In the genomic region with DNA sequence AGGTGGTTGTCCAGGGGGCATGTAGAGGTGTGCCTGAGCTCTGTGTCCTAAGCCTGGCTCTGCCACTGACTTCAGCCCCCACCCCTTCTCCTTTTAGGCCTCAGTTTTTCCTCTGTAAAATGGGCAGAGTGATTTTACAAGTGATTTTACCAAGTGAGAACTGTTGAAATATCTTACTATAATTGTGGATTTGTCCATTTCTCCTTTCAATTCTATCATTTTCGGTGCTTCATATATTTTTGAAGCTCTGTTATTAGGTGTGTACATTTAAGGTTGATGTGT, we compare ENCODE assay signal across 14 cellular contexts. TPM values are rescaled to one million over a fixed set of nuclear protein-coding genes. Genes with fewer than 3 reads are reported as not detected.
DNase-seq lines count a peak whose midpoint lies in the region; ATAC-seq and TF ChIP-seq lines count a peak whose summit lies in the region.
"Had no signal": no experiment of that assay in that cellular context is flagged by ENCODE, and none has a peak within 500 bp of the region (broad histone marks: within the 10 kb centered on the region; RNA-seq: fewer than 3 reads in every experiment).

No MANE protein-coding gene starts in this region.

- H3K27ac Mint-ChIP-seq in stimulated activated naive CD8-positive, alpha-beta T cell treated with anti-CD3 and anti-CD28 coated beads, Interleukin-15, Interleukin-2, amounts not matched to agents 100 ng/mL and 50 ng/mL, for 24 hours = no peak overlapping the region
- H3K27ac Mint-ChIP-seq in activated CD8-positive, alpha-beta T cell treated with anti-CD3 and anti-CD28 coated beads, Interleukin-2, amount 10 ng/mL, durations not matched to agents 7 days and 5 days = peak overlapping the region; percentile 24
- peak overlapping the region; percentile 76 for H3K27ac Mint-ChIP-seq in mesothelial cell of epicardium

- no peak for TF ChIP-seq CTCF in mesothelial cell of epicardium (IDR thresholded peaks at IDR 0.05; ENCODE audit: unreplicated experiment)

- DNase-seq in stimulated activated naive CD8-positive, alpha-beta T cell treated with anti-CD3 and anti-CD28 coated beads, Interleukin-15, Interleukin-2, amounts not matched to agents 100 U/mL and 50 U/mL, for 24 hours = no peak
- no peak for DNase-seq in activated CD8-positive, alpha-beta T cell treated with anti-CD3 and anti-CD28 coated beads, Interleukin-2, amount 10 ng/mL, durations not matched to agents 7 days and 5 days
- DNase-seq in mesothelial cell of epicardium (ENCODE audit: low spot score in 2 of 2, unreplicated experiment in 2 of 2) (no peak), RPMI8226 (no peak), OCI-M2 (lab: John Stamatoyannopoulos, UW; ENCODE audit: unreplicated experiment) (no peak)
- DNase-seq: NCI-H2029 had no signal

- CTCF ChIA-PET in activated CD8-positive, alpha-beta T cell treated with anti-CD3 and anti-CD28 coated beads, Interleukin-2, amount 10 ng/mL, durations not matched to agents 7 days and 5 days (lab: Charles Lee) = interaction anchor here (0.7 to 2.7 kb wide), 3 partner anchors 11 to 166 kb away, joined by 3 to 14 read pairs (median 5); no protein-coding TSS in a partner anchor

- H3K9me3 Mint-ChIP-seq in stimulated activated naive CD8-positive, alpha-beta T cell treated with anti-CD3 and anti-CD28 coated beads, Interleukin-15, Interleukin-2, amounts not matched to agents 100 ng/mL and 50 ng/mL, for 24 hours = no peaks in the 10 kb centered on the region
- H3K9me3 Mint-ChIP-seq in activated CD8-positive, alpha-beta T cell treated with anti-CD3 and anti-CD28 coated beads, Interleukin-2, amount 10 ng/mL, durations not matched to agents 7 days and 5 days (ENCODE audit: insufficient read depth) = no peaks in the 10 kb centered on the region
- peaks cover 4% of the 10 kb centered on the region for H3K9me3 Mint-ChIP-seq in mesothelial cell of epicardium

- POLR2A ChIA-PET in activated CD8-positive, alpha-beta T cell treated with anti-CD3 and anti-CD28 coated beads, Interleukin-2, amount 10 ng/mL, durations not matched to agents 7 days and 5 days (lab: Charles Lee) = no interaction called here

- H3K36me3 Mint-ChIP-seq in stimulated activated naive CD8-positive, alpha-beta T cell treated with anti-CD3 and anti-CD28 coated beads, Interleukin-15, Interleukin-2, amounts not matched to agents 100 ng/mL and 50 ng/mL, for 24 hours (ENCODE audit: low read depth) = no peaks in the 10 kb centered on the region
- H3K36me3 Mint-ChIP-seq in activated CD8-positive, alpha-beta T cell treated with anti-CD3 and anti-CD28 coated beads, Interleukin-2, amount 10 ng/mL, durations not matched to agents 7 days and 5 days (ENCODE audit: low read depth) = no peaks in the 10 kb centered on the region
- H3K36me3 Mint-ChIP-seq in mesothelial cell of epicardium = no peaks in the 10 kb centered on the region

- H3K4me3 Mint-ChIP-seq in stimulated activated naive CD8-positive, alpha-beta T cell treated with anti-CD3 and anti-CD28 coated beads, Interleukin-15, Interleukin-2, amounts not matched to agents 100 ng/mL and 50 ng/mL, for 24 hours = peak overlapping the region; percentile 78
- H3K4me3 Mint-ChIP-seq in activated CD8-positive, alpha-beta T cell treated with anti-CD3 and anti-CD28 coated beads, Interleukin-2, amount 10 ng/mL, durations not matched to agents 7 days and 5 days = peak overlapping the region; percentile 67
- peak overlapping the region; percentile 85 for H3K4me3 Mint-ChIP-seq in mesothelial cell of epicardium

- H3K27me3 Mint-ChIP-seq in stimulated activated naive CD8-positive, alpha-beta T cell treated with anti-CD3 and anti-CD28 coated beads, Interleukin-15, Interleukin-2, amounts not matched to agents 100 ng/mL and 50 ng/mL, for 24 hours = peaks cover 62% of the 10 kb centered on the region
- H3K27me3 Mint-ChIP-seq in activated CD8-positive, alpha-beta T cell treated with anti-CD3 and anti-CD28 coated beads, Interleukin-2, amount 10 ng/mL, durations not matched to agents 7 days and 5 days (ENCODE audit: low read depth) = peaks cover 60% of the 10 kb centered on the region
- peaks cover 73% of the 10 kb centered on the region for H3K27me3 Mint-ChIP-seq in mesothelial cell of epicardium (ENCODE audit: low read depth)

- no peak for ATAC-seq in stimulated activated naive CD8-positive, alpha-beta T cell treated with anti-CD3 and anti-CD28 coated beads, Interleukin-15, Interleukin-2, amounts not matched to agents 100 U/mL and 50 U/mL, for 24 hours
- ATAC-seq in activated CD8-positive, alpha-beta T cell treated with anti-CD3 and anti-CD28 coated beads, Interleukin-2, amount 10 ng/mL, durations not matched to agents 7 days and 5 days = no peak
- no peak for ATAC-seq in HG02973 (IDR thresholded peaks at IDR 0.05; ENCODE audit: unreplicated experiment)
- no peak for ATAC-seq in GM19324 (IDR thresholded peaks at IDR 0.05; ENCODE audit: low FRiP score, unreplicated experiment)
- ATAC-seq: sciatic nerve had no signal

- H3K4me1 Mint-ChIP-seq in stimulated activated naive CD8-positive, alpha-beta T cell treated with anti-CD3 and anti-CD28 coated beads, Interleukin-15, Interleukin-2, amounts not matched to agents 100 ng/mL and 50 ng/mL, for 24 hours (ENCODE audit: low read depth) = peaks cover 21% of the 10 kb centered on the region
- H3K4me1 Mint-ChIP-seq in activated CD8-positive, alpha-beta T cell treated with anti-CD3 and anti-CD28 coated beads, Interleukin-2, amount 10 ng/mL, durations not matched to agents 7 days and 5 days (ENCODE audit: low read depth) = peaks cover 35% of the 10 kb centered on the region
- H3K4me1 Mint-ChIP-seq in mesothelial cell of epicardium = peaks cover 33% of the 10 kb centered on the region

RNA-seq across cellular contexts. Expression of a gene that starts 21.7 kb away (rescaled TPM):
- under 1 TPM; 0.37 to 0.65 TPM for total RNA-seq in activated CD8-positive, alpha-beta T cell treated with anti-CD3 and anti-CD28 coated beads, Interleukin-2, amount 10 ng/mL, durations not matched to agents 7 days and 5 days
- 33.8 to 35.4 TPM (median 34.4 TPM) in 3 replicates for total RNA-seq in mesothelial cell of epicardium
- total RNA-seq: cardiac muscle cell, esophagus muscularis mucosa, vagina had no signal

RNA-seq across cellular contexts. Expression of a gene that starts 32.8 kb away (rescaled TPM):
- total RNA-seq in activated CD8-positive, alpha-beta T cell treated with anti-CD3 and anti-CD28 coated beads, Interleukin-2, amount 10 ng/mL, durations not matched to agents 7 days and 5 days = not detected
- 75.7 to 82.4 TPM (median 78.8 TPM) in 3 replicates for total RNA-seq in mesothelial cell of epicardium
- total RNA-seq: cardiac muscle cell, esophagus muscularis mucosa, mucosa of gallbladder, vagina had no signal

RNA-seq across cellular contexts. Expression of a gene that starts 37.1 kb away (rescaled TPM):
- under 1 TPM; 0.87 to 0.91 TPM for total RNA-seq in activated CD8-positive, alpha-beta T cell treated with anti-CD3 and anti-CD28 coated beads, Interleukin-2, amount 10 ng/mL, durations not matched to agents 7 days and 5 days
- 18.6 to 20.3 TPM (median 19.5 TPM) in 3 replicates for total RNA-seq in mesothelial cell of epicardium
- total RNA-seq: cardiac muscle cell had no signal

RNA-seq across cellular contexts. Expression of a gene that starts 43.1 kb away (rescaled TPM):
- total RNA-seq in activated CD8-positive, alpha-beta T cell treated with anti-CD3 and anti-CD28 coated beads, Interleukin-2, amount 10 ng/mL, durations not matched to agents 7 days and 5 days = not detected
- total RNA-seq in mesothelial cell of epicardium = 56.4 to 63.1 TPM (median 59.7 TPM) in 3 replicates

RNA-seq across cellular contexts. Expression of a gene that starts 54.3 kb away (rescaled TPM):
- total RNA-seq in activated CD8-positive, alpha-beta T cell treated with anti-CD3 and anti-CD28 coated beads, Interleukin-2, amount 10 ng/mL, durations not matched to agents 7 days and 5 days = not detected
- 28.6 to 32.4 TPM (median 31.1 TPM) in 3 replicates for total RNA-seq in mesothelial cell of epicardium

Comparison
In these comparisons a context has a peak if more than half of its experiments do, and no peak if none do; other contexts are left out.
1. RNA of a gene that starts 21.7 kb away (total RNA-seq): 33.8 to 35.4 TPM in mesothelial cell of epicardium; 0.37 to 0.65 TPM in activated CD8-positive, alpha-beta T cell treated with anti-CD3 and anti-CD28 coated beads, Interleukin-2, amount 10 ng/mL, durations not matched to agents 7 days and 5 days; every median in the first group is over 10 times any median in the second.
2. RNA of a gene that starts 32.8 kb away (total RNA-seq): 75.7 to 82.4 TPM in mesothelial cell of epicardium; not detected in activated CD8-positive, alpha-beta T cell treated with anti-CD3 and anti-CD28 coated beads, Interleukin-2, amount 10 ng/mL, durations not matched to agents 7 days and 5 days; every median in the first group is over 10 times any median in the second.
3. RNA of a gene that starts 37.1 kb away (total RNA-seq): 18.6 to 20.3 TPM in mesothelial cell of epicardium; 0.87 to 0.91 TPM in activated CD8-positive, alpha-beta T cell treated with anti-CD3 and anti-CD28 coated beads, Interleukin-2, amount 10 ng/mL, durations not matched to agents 7 days and 5 days; every median in the first group is over 10 times any median in the second.
4. Peak in every context shown above with its lines, with median percentiles within 50 percentile points of each other: H3K4me3 Mint-ChIP-seq.